ENCODE assay signal across 8 cellular contexts in the genomic region with DNA sequence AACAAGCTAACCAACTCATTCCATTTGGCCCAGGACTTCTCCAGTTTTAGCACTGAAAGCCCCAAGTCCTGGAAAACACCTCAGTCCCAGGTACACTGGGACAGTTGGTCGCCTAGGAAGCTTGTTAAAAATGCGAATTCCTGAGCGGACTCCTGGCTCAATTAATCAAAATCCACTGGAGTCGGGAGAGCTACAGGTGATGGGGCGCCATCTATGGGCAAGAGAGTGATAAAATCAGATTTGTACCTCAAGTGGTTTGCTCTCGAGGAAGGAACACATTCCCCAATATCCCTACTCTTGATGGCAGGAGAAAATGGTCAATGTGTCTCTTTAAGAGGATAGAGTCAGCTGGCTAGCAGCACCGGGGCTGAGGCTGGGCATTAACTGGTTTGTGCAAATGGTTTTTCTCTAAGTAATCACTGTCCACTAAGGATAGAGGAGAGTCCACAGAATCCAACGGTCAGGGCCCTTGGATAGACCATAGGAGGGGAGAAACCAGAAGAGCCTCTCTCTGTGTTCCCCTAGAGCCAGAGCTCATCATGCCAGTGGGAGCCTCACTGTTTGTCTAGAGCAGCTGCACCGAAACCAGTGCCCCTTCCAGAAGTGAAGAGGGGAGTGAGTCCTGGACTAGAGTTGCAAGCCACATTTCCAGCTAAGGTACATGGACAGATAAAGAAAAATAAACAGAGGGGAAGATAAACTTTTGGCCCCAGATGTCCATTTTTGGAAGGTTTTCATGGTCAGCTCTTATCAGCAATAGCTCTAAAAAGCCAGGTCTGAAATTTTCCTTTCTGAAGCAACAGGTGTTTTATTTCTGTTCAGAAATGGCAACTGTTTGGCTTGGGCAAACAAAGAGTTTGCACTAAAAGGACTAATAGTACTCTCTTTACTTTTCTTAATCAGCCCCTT.
DNase-seq lines count a peak whose midpoint lies in the region; ATAC-seq and TF ChIP-seq lines count a peak whose summit lies in the region.

No MANE protein-coding gene starts in this region.

- H3K27me3 Mint-ChIP-seq in Calu3 (ENCODE audit: unreplicated experiment) = peaks cover 59% of the 10 kb centered on the region
- peaks cover 22% of the 10 kb centered on the region for H3K27me3 Mint-ChIP-seq in activated T-helper 17 cell treated with anti-CD3 and anti-CD28 coated beads, Interleukin-2, amount 50 U/mL, for 72 hours

- ATAC-seq in PC-3 = peak; percentile 18
- peak; percentile 35 for ATAC-seq in activated T-helper 17 cell treated with anti-CD3 and anti-CD28 coated beads, Interleukin-2, amount 50 U/mL, for 72 hours (replicated peaks)
- ATAC-seq in GM19035 (IDR thresholded peaks at IDR 0.05; ENCODE audit: unreplicated experiment) = no peak
- no peak for ATAC-seq in HG03457 (IDR thresholded peaks at IDR 0.05; ENCODE audit: unreplicated experiment)

- no peak overlapping the region for H3K9ac ChIP-seq in PC-3 (ENCODE audit: low read length)

- no peak for TF ChIP-seq EP300 in ovary (IDR thresholded peaks at IDR 0.05)

- H3K4me1 ChIP-seq in PC-3 (ENCODE audit: insufficient read depth, low read length) = peaks cover 30% of the 10 kb centered on the region
- H3K4me1 ChIP-seq in ovary (ENCODE audit: insufficient read depth) = peaks cover 8% of the 10 kb centered on the region

- no peaks in the 10 kb centered on the region for H3K9me3 Mint-ChIP-seq in Calu3 (ENCODE audit: low read depth, unreplicated experiment)
- no peaks in the 10 kb centered on the region for H3K9me3 Mint-ChIP-seq in activated T-helper 17 cell treated with anti-CD3 and anti-CD28 coated beads, Interleukin-2, amount 50 U/mL, for 72 hours

- TF ChIP-seq POLR2A in ovary (IDR thresholded peaks at IDR 0.05) = no peak

- H3K27ac Mint-ChIP-seq in Calu3 (ENCODE audit: unreplicated experiment) = no peak overlapping the region
- no peak overlapping the region for H3K27ac Mint-ChIP-seq in activated T-helper 17 cell treated with anti-CD3 and anti-CD28 coated beads, Interleukin-2, amount 50 U/mL, for 72 hours

- no peaks in the 10 kb centered on the region for H4K20me1 ChIP-seq in PC-3 (ENCODE audit: low read length)

- 3 to 7% (median 4%) methylated on average over 9 of the region's 9 CpGs for WGBS in ovary, 3 donors

- no peaks in the 10 kb centered on the region for H3K9me2 ChIP-seq in PC-3 (replicated peaks; ENCODE audit: low read length)

- peak overlapping the region; percentile 78 for H3K4me2 ChIP-seq in PC-3 (ENCODE audit: low read length)

- H3K9me3 ChIP-seq in PC-3 (ENCODE audit: low read length) = no peaks in the 10 kb centered on the region
- no peaks in the 10 kb centered on the region for H3K9me3 ChIP-seq in ovary

- H3K27me3 ChIP-seq in PC-3 (ENCODE audit: low read length) = no peaks in the 10 kb centered on the region
- H3K27me3 ChIP-seq in ovary = no peaks in the 10 kb centered on the region

- H2AFZ ChIP-seq in PC-3 (ENCODE audit: low read length) = peak overlapping the region; percentile 77

- H3K79me2 ChIP-seq in PC-3 (ENCODE audit: low read length) = no peaks in the 10 kb centered on the region

- intact Hi-C loops in Calu3 (cut with micrococcal nuclease; ENCODE audit: unreplicated experiment) (no loop called here), PC-3 (cut with micrococcal nuclease) (loop anchor here (1.0 to 10.0 kb wide), 5 partner anchors 44 to 690 kb away; a partner anchor contains a TSS), ovary (cut with DNase I) (loop anchor here (5.0 to 10.0 kb wide), 5 partner anchors 140 to 690 kb away; a partner anchor contains a TSS)

- no TSS peak for BruUV-seq in Calu3 (replicated peaks; lab: Mats Ljungman, UMichigan)
- no TSS peak for BruUV-seq in PC-3 (replicated peaks; lab: Mats Ljungman, UMichigan)

- no peaks in the 10 kb centered on the region for H3K4me1 Mint-ChIP-seq in Calu3 (ENCODE audit: low read depth, unreplicated experiment)
- peaks cover 5% of the 10 kb centered on the region for H3K4me1 Mint-ChIP-seq in activated T-helper 17 cell treated with anti-CD3 and anti-CD28 coated beads, Interleukin-2, amount 50 U/mL, for 72 hours

- H3K4me3 ChIP-seq in PC-3 (ENCODE audit: low read length) (peak overlapping the region; percentile 59), ovary (no peak overlapping the region)

- no peaks in the 10 kb centered on the region for H3F3A ChIP-seq in PC-3 (ENCODE audit: low read length, unreplicated experiment)

- H3K36me3 ChIP-seq in PC-3 (ENCODE audit: low read depth, low read length) = no peaks in the 10 kb centered on the region
- no peaks in the 10 kb centered on the region for H3K36me3 ChIP-seq in ovary

- no peaks in the 10 kb centered on the region for H3K36me3 Mint-ChIP-seq in Calu3 (ENCODE audit: insufficient read depth, unreplicated experiment)
- H3K36me3 Mint-ChIP-seq in activated T-helper 17 cell treated with anti-CD3 and anti-CD28 coated beads, Interleukin-2, amount 50 U/mL, for 72 hours (ENCODE audit: low read depth) = no peaks in the 10 kb centered on the region

- TF ChIP-seq CTCF in Calu3 (IDR thresholded peaks at IDR 0.05; ENCODE audit: unreplicated experiment) (peak; percentile 58), PC-3 (conservative IDR thresholded peaks at IDR 0.05; ENCODE audit: low read depth, low read length) (peak; percentile 88), ovary (IDR thresholded peaks at IDR 0.05) (peak; percentile 20 to 45 (median 37))

- POLR2A ChIA-PET in PC-3 (lab: Charles Lee; ENCODE audit: unreplicated experiment) = interaction anchor here (0.7 kb wide), 2 partner anchors 220 to 694 kb away, joined by 3 to 5 read pairs; a partner anchor contains a TSS

- CTCF ChIA-PET in Calu3 (lab: Charles Lee) = interaction anchor here (0.7 to 1.5 kb wide), 4 partner anchors 16 to 242 kb away, joined by 3 to 11 read pairs (median 5); a partner anchor contains a TSS
- CTCF ChIA-PET in PC-3 (lab: Charles Lee) = interaction anchor here (0.6 to 2.2 kb wide), 8 partner anchors 14 to 241 kb away, joined by 3 to 8 read pairs (median 3); a partner anchor contains a TSS

- no peak overlapping the region for H3K27ac ChIP-seq in PC-3 (ENCODE audit: low read length)
- no peak overlapping the region for H3K27ac ChIP-seq in ovary

- no peak overlapping the region for H3K4me3 Mint-ChIP-seq in Calu3 (ENCODE audit: low read depth, unreplicated experiment)
- H3K4me3 Mint-ChIP-seq in activated T-helper 17 cell treated with anti-CD3 and anti-CD28 coated beads, Interleukin-2, amount 50 U/mL, for 72 hours = no peak overlapping the region

- DNase-seq in Calu3 (peak; percentile 62), HUDEP-2 (lab: John Stamatoyannopoulos, UW; ENCODE audit: unreplicated experiment in 76 of 76) (peak in 41 of 76 experiments; percentile 4 to 52 (median 25)), PC-3 (peak; percentile 84), glomerular visceral epithelial cell (ENCODE audit: extremely low spot score) (peak; percentile 57), ovary (peak; percentile 40 to 64 (median 51))

Comparison
In these comparisons a context has a peak if more than half of its experiments do, and no peak if none do; other contexts are left out.
1. DNase-seq: peak in every context shown above with its lines; median percentile 84 in PC-3; 62 in Calu3; 57 in glomerular visceral epithelial cell; 51 in ovary; 25 in HUDEP-2.
2. CTCF ChIP-seq: peak in every context shown above with its lines; median percentile 88 in PC-3; 58 in Calu3; 37 in ovary.
3. ATAC-seq: peak in PC-3 (single experiment) and activated T-helper 17 cell treated with anti-CD3 and anti-CD28 coated beads, Interleukin-2, amount 50 U/mL, for 72 hours (single experiment); none in GM19035 (single experiment) and HG03457 (single experiment).